ENCODE assay signal across 22 cellular contexts in the genomic region with DNA sequence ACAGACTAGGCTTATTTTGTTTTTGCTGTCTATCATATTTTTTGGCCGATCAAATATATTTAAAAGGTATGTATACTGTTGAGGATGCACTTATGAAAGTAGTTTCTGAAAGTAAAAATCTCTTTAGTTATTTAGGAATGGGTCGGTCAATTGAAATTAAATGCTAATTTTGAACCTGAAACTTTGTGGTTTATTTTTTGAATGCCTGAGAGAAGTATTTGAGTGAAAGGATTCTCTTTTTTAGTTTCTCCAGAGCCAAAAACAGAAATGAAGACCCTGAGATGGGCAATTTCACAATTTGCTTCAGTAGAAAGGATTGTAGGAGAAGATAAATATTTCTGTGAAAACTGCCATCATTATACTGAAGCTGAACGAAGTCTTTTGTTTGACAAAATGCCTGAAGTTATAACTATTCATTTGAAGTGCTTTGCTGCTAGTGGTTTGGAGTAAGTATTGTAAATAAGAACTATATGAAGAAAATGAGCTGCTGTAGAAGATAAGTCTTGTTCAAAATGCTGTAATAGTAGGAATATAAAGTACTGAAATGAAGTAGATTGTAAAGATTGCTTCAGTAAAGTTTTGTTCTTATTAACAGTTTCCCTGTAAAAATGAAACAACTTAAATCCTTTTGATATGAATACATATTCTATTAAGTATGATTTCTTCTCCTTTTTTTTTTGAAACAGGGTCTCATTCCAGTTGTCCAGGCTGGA. TPM values are rescaled to one million over a fixed set of nuclear protein-coding genes. Genes with fewer than 3 reads are reported as not detected.
DNase-seq lines count a peak whose midpoint lies in the region; ATAC-seq, FAIRE-seq and TF ChIP-seq lines count a peak whose summit lies in the region.
"Had no signal": no experiment of that assay in that cellular context is flagged by ENCODE, and none has a peak within 500 bp of the region (broad histone marks: within the 10 kb centered on the region; RNA-seq: fewer than 3 reads in every experiment).

No MANE protein-coding gene starts in this region.

- H3K27ac ChIP-seq in CD4-positive, alpha-beta memory T cell (ENCODE audit: low read depth, low read length): no peak overlapping the region
- H3K27ac ChIP-seq in SK-N-MC (peak overlapping the region; percentile 46; the same call in 1 of the 2 replicates), GM12878 (ENCODE audit: control insufficient read depth, insufficient read depth) (no peak overlapping the region), dorsolateral prefrontal cortex (peak overlapping the region in 2 of 59 donors; percentile 21 to 39)
- H3K27ac ChIP-seq: Peyer's patch had no signal

- peaks cover 31% of the 10 kb centered on the region for H3K36me3 ChIP-seq in CD4-positive, alpha-beta memory T cell (ENCODE audit: insufficient read depth, low read length)
- peaks cover 99% of the 10 kb centered on the region for H3K36me3 ChIP-seq in SK-N-MC (ENCODE audit: insufficient read depth, low read length)
- peaks cover 4 to 33% of the 10 kb centered on the region in 2 experiments; a peak in 3 of 4 replicates for H3K36me3 ChIP-seq in GM12878 (ENCODE audit: control insufficient read depth in 2 of 2, insufficient read depth in 2 of 2, low read length in 1 of 2)

- TF ChIP-seq POLR2A in GM12878 (IDR thresholded peaks at IDR 0.05; ENCODE audit: low read depth, low read length): no peak

- WGBS in GM12878 (ENCODE audit: insufficient coverage, insufficient replicate concordance, low lambda C conversion rate, missing lambda C conversion rate): 32% methylated on average over 3 of the region's 3 CpGs

- no peaks in the 10 kb centered on the region for H4K20me1 ChIP-seq in GM12878 (ENCODE audit: control insufficient read depth, insufficient read depth)

- H3K4me1 Mint-ChIP-seq in activated CD4-positive, alpha-beta T cell treated with anti-CD3 and anti-CD28 coated beads, Interleukin-2, amount 10 ng/mL, durations not matched to agents 7 days and 5 days: peaks cover 43% of the 10 kb centered on the region
- peaks cover 9 to 24% (median 16%) of the 10 kb centered on the region in 4 donors for H3K4me1 Mint-ChIP-seq in CD4-positive, alpha-beta memory T cell

- peak overlapping the region; percentile 57 for H3K27ac Mint-ChIP-seq in activated CD4-positive, alpha-beta T cell treated with anti-CD3 and anti-CD28 coated beads, Interleukin-2, amount 10 ng/mL, durations not matched to agents 7 days and 5 days
- peak overlapping the region in 5 of 7 donors; percentile 37 to 77 (median 60) for H3K27ac Mint-ChIP-seq in CD4-positive, alpha-beta memory T cell
- H3K27ac Mint-ChIP-seq: B cell had no signal

- no peak overlapping the region for H3K4me3 Mint-ChIP-seq in activated CD4-positive, alpha-beta T cell treated with anti-CD3 and anti-CD28 coated beads, Interleukin-2, amount 10 ng/mL, durations not matched to agents 7 days and 5 days
- H3K4me3 Mint-ChIP-seq in CD4-positive, alpha-beta memory T cell: no peak overlapping the region
- H3K4me3 Mint-ChIP-seq: B cell had no signal

- no peaks in the 10 kb centered on the region for H3K9me3 Mint-ChIP-seq in activated CD4-positive, alpha-beta T cell treated with anti-CD3 and anti-CD28 coated beads, Interleukin-2, amount 10 ng/mL, durations not matched to agents 7 days and 5 days
- no peaks in the 10 kb centered on the region for H3K9me3 Mint-ChIP-seq in CD4-positive, alpha-beta memory T cell

- POLR2A ChIA-PET in activated CD4-positive, alpha-beta T cell treated with anti-CD3 and anti-CD28 coated beads, Interleukin-2, amount 10 ng/mL, durations not matched to agents 7 days and 5 days (lab: Charles Lee): no interaction called here
- POLR2A ChIA-PET in CD4-positive, alpha-beta memory T cell (lab: Charles Lee; ENCODE audit: partially characterized antibody): no interaction called here
- POLR2A ChIA-PET in GM12878 (lab: Charles Lee): interaction anchor here (0.9 kb wide), 1 partner anchor 13 kb away, joined by 3 read pairs; no protein-coding TSS in a partner anchor

- no peak; the same call in 2 of the 3 replicates for ATAC-seq in GM12878
- no peak for ATAC-seq in HG02885 (IDR thresholded peaks at IDR 0.05; ENCODE audit: poor library complexity, unreplicated experiment)
- ATAC-seq in HG03159 (IDR thresholded peaks at IDR 0.05; ENCODE audit: unreplicated experiment): no peak

- H3K4me3 ChIP-seq in CD4-positive, alpha-beta memory T cell (ENCODE audit: low read length in 2 of 2): no peak overlapping the region
- H3K4me3 ChIP-seq in SK-N-MC (no peak overlapping the region), GM12878 (no peak overlapping the region), dorsolateral prefrontal cortex (no peak overlapping the region)
- H3K4me3 ChIP-seq: MG63, Peyer's patch had no signal

- SMC1A ChIA-PET in GM12878 (lab: Charles Lee; ENCODE audit: uncharacterized antibody, unreplicated experiment): interaction anchor here (1.2 to 3.5 kb wide), 3 partner anchors 8 to 297 kb away, joined by 3 to 20 read pairs (median 3); no protein-coding TSS in a partner anchor

- no peak for FAIRE-seq in GM12878 (lab: Jason Lieb, UNC)
- FAIRE-seq: H54, HTR-8/SVneo had no signal

- TF ChIP-seq CTCF in GM12878 (IDR thresholded peaks at IDR 0.05 in 2 of 3, conservative IDR thresholded peaks at IDR 0.05 in 1 of 3; ENCODE audit: control insufficient read depth in 2 of 3, extremely low read depth in 1 of 3, insufficient read depth in 1 of 3, low read depth in 3 of 3, low read length in 3 of 3): no peak
- TF ChIP-seq CTCF in dorsolateral prefrontal cortex (IDR thresholded peaks at IDR 0.05 in 54 of 56, conservative IDR thresholded peaks at IDR 0.05 in 2 of 56; ENCODE audit: low read depth in 1 of 56, partially characterized antibody in 56 of 56): no peak

- no peak for TF ChIP-seq RAD21 in GM12878 (IDR thresholded peaks at IDR 0.05; ENCODE audit: insufficient read depth, low read depth, low read length)

- peaks cover 21% of the 10 kb centered on the region for H3K79me2 ChIP-seq in GM12878 (ENCODE audit: control insufficient read depth, insufficient read depth, low read length)

- DNase-seq in activated CD4-positive, alpha-beta T cell treated with anti-CD3 and anti-CD28 coated beads, Interleukin-2, amount 10 ng/mL, durations not matched to agents 7 days and 5 days: no peak
- no peak for DNase-seq in activated CD4-positive, alpha-beta T cell treated with anti-CD3 and anti-CD28 coated beads, Interleukin-2, amount 50 U/mL, for 1 hour
- no peak for DNase-seq in CD4-positive, alpha-beta memory T cell
- DNase-seq in SK-N-MC (ENCODE audit: low read depth, low spot score) (no peak), GM12878 (ENCODE audit: low read depth, low spot score) (no peak), dorsolateral prefrontal cortex (no peak)
- DNase-seq: DMS153, GDM1, IMR-90, Karpas-422, MG63, NCI-H1092, NCI-H146, NCI-H2029 treated with DMSO at 0.1 percent for 48 hours, NCI-H2171, NCI-H526, Peyer's patch had no signal

- no peak overlapping the region for H3K4me2 ChIP-seq in GM12878 (ENCODE audit: control insufficient read depth, insufficient read depth)

- RAD21 ChIA-PET in GM12878 (lab: Charles Lee; ENCODE audit: unreplicated experiment): no interaction called here

- no peak overlapping the region for H2AFZ ChIP-seq in GM12878 (ENCODE audit: control insufficient read depth, low read depth, low read length)

- no peaks in the 10 kb centered on the region for H3K27me3 ChIP-seq in CD4-positive, alpha-beta memory T cell (ENCODE audit: insufficient read depth, low read length)
- H3K27me3 ChIP-seq in GM12878 (replicated peaks in 1 of 2; ENCODE audit: control insufficient read depth in 2 of 2, insufficient read depth in 2 of 2, low read length in 1 of 2): no peaks in the 10 kb centered on the region
- no peaks in the 10 kb centered on the region for H3K27me3 ChIP-seq in dorsolateral prefrontal cortex
- H3K27me3 ChIP-seq: MG63, Peyer's patch had no signal

- intact Hi-C loops in CD4-positive, alpha-beta memory T cell (cut with micrococcal nuclease): no loop called here
- intact Hi-C loops in GM12878 (cut with micrococcal nuclease; ENCODE audit: unreplicated experiment) (no loop called here), dorsolateral prefrontal cortex (cut with DNase I) (no loop called here)

- in situ Hi-C loops in GM12878 (cut with MboI): no loop called here

- no peaks in the 10 kb centered on the region for H3K9me3 ChIP-seq in CD4-positive, alpha-beta memory T cell (ENCODE audit: control insufficient read depth in 1 of 2, low read length in 2 of 2)
- H3K9me3 ChIP-seq in SK-N-MC (ENCODE audit: low read depth, low read length) (no peaks in the 10 kb centered on the region), GM12878 (replicated peaks; ENCODE audit: control insufficient read depth, insufficient read depth, low read length) (no peaks in the 10 kb centered on the region; the same call in 2 of the 3 replicates)
- H3K9me3 ChIP-seq: MG63, Peyer's patch had no signal

- H3K36me3 Mint-ChIP-seq in activated CD4-positive, alpha-beta T cell treated with anti-CD3 and anti-CD28 coated beads, Interleukin-2, amount 10 ng/mL, durations not matched to agents 7 days and 5 days (ENCODE audit: low read depth): peaks cover 75% of the 10 kb centered on the region
- peaks cover 47 to 78% of the 10 kb centered on the region in 2 donors for H3K36me3 Mint-ChIP-seq in CD4-positive, alpha-beta memory T cell

- no peaks in the 10 kb centered on the region for H3K27me3 Mint-ChIP-seq in activated CD4-positive, alpha-beta T cell treated with anti-CD3 and anti-CD28 coated beads, Interleukin-2, amount 10 ng/mL, durations not matched to agents 7 days and 5 days
- H3K27me3 Mint-ChIP-seq in CD4-positive, alpha-beta memory T cell: no peaks in the 10 kb centered on the region
- H3K27me3 Mint-ChIP-seq: B cell had no signal

- H3K9ac ChIP-seq in SK-N-MC (ENCODE audit: insufficient read length) (no peak overlapping the region), GM12878 (ENCODE audit: control insufficient read depth, insufficient read depth, low read length) (no peak overlapping the region)

- TF ChIP-seq EP300 in GM12878 (IDR thresholded peaks at IDR 0.05; ENCODE audit: borderline replicate concordance in 1 of 2, control insufficient read depth in 1 of 2, low read depth in 2 of 2, low read length in 2 of 2): no peak

- CTCF ChIA-PET in activated CD4-positive, alpha-beta T cell treated with anti-CD3 and anti-CD28 coated beads, Interleukin-2, amount 10 ng/mL, durations not matched to agents 7 days and 5 days (lab: Charles Lee): no interaction called here
- CTCF ChIA-PET in CD4-positive, alpha-beta memory T cell (lab: Charles Lee; ENCODE audit: partially characterized antibody): no interaction called here
- CTCF ChIA-PET in GM12878 (lab: Yijun Ruan, JAX): interaction anchor here (1.3 kb wide), 1 partner anchor 10 kb away, joined by 5 read pairs; no protein-coding TSS in a partner anchor

- peaks cover 11% of the 10 kb centered on the region for H3K4me1 ChIP-seq in CD4-positive, alpha-beta memory T cell (ENCODE audit: insufficient read depth, low read length)
- H3K4me1 ChIP-seq in GM12878 (ENCODE audit: control insufficient read depth, insufficient read depth, low read length): peaks cover 8% of the 10 kb centered on the region
- H3K4me1 ChIP-seq: Peyer's patch had no signal

- BruUV-seq in GM12878 (replicated peaks; lab: Mats Ljungman, UMichigan): no TSS peak

RNA-seq across cellular contexts. Expression of a gene that starts 11.5 kb away (rescaled TPM):
- total RNA-seq in activated CD4-positive, alpha-beta T cell treated with anti-CD3 and anti-CD28 coated beads, Interleukin-2, amount 10 ng/mL, durations not matched to agents 7 days and 5 days: 10 to 100 TPM; 85.0 to 89.3 TPM
- total RNA-seq in CD4-positive, alpha-beta memory T cell: 10 to 100 TPM; 46.3 to 50.0 TPM
- 10 to 100 TPM; 30.2 to 34.8 TPM for polyA plus RNA-seq in CD4-positive, alpha-beta memory T cell
- 16.2 and 18.5 TPM in 2 replicates for total RNA-seq in GM12878 (2013; cell fraction: nucleolus; rRNA removed)
- total RNA-seq in GM12878 (2014; rRNA removed) (45.5 and 55.8 TPM in 2 replicates), GM12878 (2014; rRNA removed; fragmentation: Illumina TruSeq; extraction: Trizol) (71.9 and 77.9 TPM in 2 replicates), GM12878 (2021) (49.9 and 52.5 TPM in 2 replicates), dorsolateral prefrontal cortex (10 to 100 TPM; 14.0 to 24.9 (median 20.8) TPM)
- polyA plus RNA-seq in GM12878 (2011; ENCODE audit: low read depth): 12.8 TPM
- polyA plus RNA-seq in GM12878 (2011; rRNA removed) (25.6 and 48.2 TPM in 2 replicates), GM12878 (2014; fragmentation: Illumina TruSeq; extraction: Trizol) (66.0 and 81.2 TPM in 2 replicates), GM12878 (2014; fragmentation: Nextera tagmentation; extraction: Ambion mirVana) (10 to 100 TPM; 28.0 to 35.9 TPM), GM12878 (2014; rRNA removed) (23.6 and 27.9 TPM in 2 replicates), GM12878 (2016; fragmentation: Nextera tagmentation; extraction: Ambion mirVana) (10 to 100 TPM; 50.7 to 58.1 TPM)
- polyA plus RNA-seq in GM12878 (2011; cell fraction: cytosol; rRNA removed): 8.3 and 8.6 TPM in 2 replicates
- 8.0 and 14.8 TPM in 2 replicates for polyA plus RNA-seq in GM12878 (2011; cell fraction: nucleus; rRNA removed)
- polyA plus RNA-seq in GM12878 (2012): 26.8 and 28.8 TPM in 2 replicates
- 9.9 and 17.3 TPM in 2 replicates for polyA minus RNA-seq in GM12878 (2011; rRNA and poly(A)+ RNA removed)
- polyA minus RNA-seq in GM12878 (2011; cell fraction: cytosol; rRNA and poly(A)+ RNA removed): 12.6 and 13.4 TPM in 2 replicates
- 5.9 and 10.4 TPM in 2 replicates for polyA minus RNA-seq in GM12878 (2011; cell fraction: nucleus; rRNA and poly(A)+ RNA removed)
